In genomic region chr10:51857326-51857725, GRCh38 we compare ENCODE assay signal across 19 cellular contexts.
DNase-seq lines count a peak whose midpoint lies in the region; ATAC-seq and TF ChIP-seq lines count a peak whose summit lies in the region.
"Had no signal": no experiment of that assay in that cellular context is flagged by ENCODE, and none has a peak within 500 bp of the region (broad histone marks: within the 10 kb centered on the region; RNA-seq: fewer than 3 reads in every experiment).

No MANE protein-coding gene starts in this region.

- H3K36me3 ChIP-seq in iPS-18a (ENCODE audit: control insufficient read depth, low read depth, low read length) (no peaks in the 10 kb centered on the region), smooth muscle cell (ENCODE audit: low read depth) (no peaks in the 10 kb centered on the region)

- no peak overlapping the region for H3K4me2 ChIP-seq in smooth muscle cell

- no peak for TF ChIP-seq CTCF in smooth muscle cell (IDR thresholded peaks at IDR 0.05; ENCODE audit: borderline replicate concordance, insufficient read depth, poor library complexity, severe bottlenecking)

- H3K27ac ChIP-seq in iPS-18a (ENCODE audit: low read length), result no peak overlapping the region
- no peak overlapping the region for H3K27ac ChIP-seq in smooth muscle cell (ENCODE audit: low read depth)
- H3K27ac ChIP-seq: RWPE1 had no signal

- H2AFZ ChIP-seq in smooth muscle cell (ENCODE audit: low read depth), result no peak overlapping the region

- DNase-seq in NCI-H748 (lab: John Stamatoyannopoulos, UW; ENCODE audit: unreplicated experiment) (peak; percentile 20), NCI-H748 treated with DMSO at 0.1 percent for 48 hours (lab: John Stamatoyannopoulos, UW) (no peak), NCI-H69 (lab: John Stamatoyannopoulos, UW) (peak; percentile 80), retina (peak; percentile 26), smooth muscle cell (lab: John Stamatoyannopoulos, UW; ENCODE audit: unreplicated experiment) (no peak)
- DNase-seq in NK-92 treated with Interleukin-12 subunit alpha and Interleukin-12 subunit beta, amount 100 ng/mL, for 24 hours (lab: John Stamatoyannopoulos, UW), result no peak
- DNase-seq: DMS53, GOT3, NCI-H1092, NCI-H1417 treated with DMSO at 0.1 percent for 48 hours, NCI-H1694 treated with DMSO at 0.1 percent for 48 hours, NCI-H2081, NCI-H446 treated with DMSO at 0.1 percent for 48 hours, NCI-H774, SHP77 had no signal

- H3K9me3 ChIP-seq in iPS-18a (ENCODE audit: control insufficient read depth, low read depth, low read length) (peaks cover 3% of the 10 kb centered on the region), smooth muscle cell (replicated peaks; ENCODE audit: low read depth) (no peaks in the 10 kb centered on the region)

- peaks cover 49% of the 10 kb centered on the region for H3K27me3 ChIP-seq in iPS-18a (ENCODE audit: control insufficient read depth, insufficient read depth, low read length)
- H3K27me3 ChIP-seq in smooth muscle cell (ENCODE audit: low read depth), result no peaks in the 10 kb centered on the region

- H3K4me3 ChIP-seq in iPS-18a (ENCODE audit: low read length) (peak overlapping the region; percentile 37), smooth muscle cell (no peak overlapping the region)

- no peak for ATAC-seq in HG03521 (IDR thresholded peaks at IDR 0.05; ENCODE audit: unreplicated experiment)
- ATAC-seq: Panc1 had no signal

- H3K79me2 ChIP-seq in smooth muscle cell (ENCODE audit: low read depth), result no peaks in the 10 kb centered on the region

- H3K4me1 ChIP-seq in iPS-18a (ENCODE audit: control insufficient read depth, low read depth, low read length) (peaks cover 17% of the 10 kb centered on the region), smooth muscle cell (ENCODE audit: low read depth) (peaks cover 10% of the 10 kb centered on the region)

- H3F3A ChIP-seq in smooth muscle cell (ENCODE audit: low read depth), result no peaks in the 10 kb centered on the region

- no peaks in the 10 kb centered on the region for H4K20me1 ChIP-seq in smooth muscle cell (ENCODE audit: low read depth)

- H3K9ac ChIP-seq in iPS-18a (ENCODE audit: low read length), result no peak overlapping the region
- H3K9ac ChIP-seq in smooth muscle cell (ENCODE audit: low read depth), result no peak overlapping the region

- WGBS in smooth muscle cell (ENCODE audit: low lambda C conversion rate), result 86% methylated on average over 3 of the region's 3 CpGs

Comparison
In these comparisons a context has a peak if more than half of its experiments do, and no peak if none do; other contexts are left out.
1. DNase-seq: peak in NCI-H748 (single experiment), NCI-H69 (single experiment) and retina (single experiment); none in NCI-H748 treated with DMSO at 0.1 percent for 48 hours (single experiment), smooth muscle cell (single experiment) and NK-92 treated with Interleukin-12 subunit alpha and Interleukin-12 subunit beta, amount 100 ng/mL, for 24 hours (single experiment).